In the genomic region with DNA sequence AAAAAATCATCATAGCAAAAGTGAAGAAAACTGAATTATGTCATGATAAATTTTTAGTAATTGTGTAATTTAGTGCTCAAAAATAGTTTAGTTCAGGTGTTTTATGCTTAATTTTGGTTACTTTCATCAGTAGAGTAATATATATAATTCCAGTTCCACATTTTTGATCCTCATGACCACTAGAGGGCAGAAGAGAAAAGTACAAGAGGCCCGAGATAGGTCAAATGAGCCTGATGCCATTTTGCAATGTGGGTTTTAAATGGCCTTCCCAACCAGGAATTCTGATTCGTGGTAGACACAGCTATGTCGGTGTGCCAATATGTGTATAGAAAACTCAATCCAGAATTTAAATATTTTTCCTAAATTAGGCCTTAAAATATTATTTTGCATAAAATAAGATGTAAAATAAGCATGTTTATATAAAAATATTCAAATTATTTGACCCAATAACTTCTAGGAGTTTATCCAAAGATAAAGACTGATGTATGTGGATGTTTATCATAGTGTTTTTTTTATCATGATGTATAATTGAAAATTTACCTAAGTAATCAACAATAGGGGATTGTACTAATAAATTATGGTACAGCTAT, we compare ENCODE assay signal across 7 cellular contexts.
A peak's percentile ranks its signal among the peaks of the same experiment; 100 is the strongest.
DNase-seq lines count a peak whose midpoint lies in the region; ATAC-seq and TF ChIP-seq lines count a peak whose summit lies in the region.

No MANE protein-coding gene starts in this region.

- WGBS in body of pancreas, 2 donors, result 3 to 4% methylated on average over 3 of the region's 3 CpGs

- intact Hi-C loops in body of pancreas (cut with DNase I), result no loop called here

- TF ChIP-seq CTCF in body of pancreas (IDR thresholded peaks at IDR 0.05), result peak; percentile 45 to 73 (median 64)

- no peaks in the 10 kb centered on the region for H3K9me3 ChIP-seq in body of pancreas

- H3K4me1 ChIP-seq in body of pancreas, result no peaks in the 10 kb centered on the region

- H3K27ac ChIP-seq in body of pancreas, result no peak overlapping the region

- no peaks in the 10 kb centered on the region for H3K27me3 ChIP-seq in body of pancreas

- peak; percentile 54 for DNase-seq in EL
- peak; percentile 77 for DNase-seq in NCI-H69 (lab: John Stamatoyannopoulos, UW)
- DNase-seq in body of pancreas, result peak in 1 of 4 donors; percentile 56
- peak; percentile 85 for DNase-seq in inferior parietal cortex (ENCODE audit: extremely low spot score)
- DNase-seq in superior temporal gyrus (ENCODE audit: extremely low spot score), result peak; percentile 89
- no peak for DNase-seq in mesenteric fat pad (ENCODE audit: low spot score)

- peak; percentile 62 for ATAC-seq in HG03342 (IDR thresholded peaks at IDR 0.05; ENCODE audit: unreplicated experiment)
- ATAC-seq in body of pancreas, result peak; percentile 58

- H3K36me3 ChIP-seq in body of pancreas (replicated peaks in 1 of 2; ENCODE audit: insufficient read depth in 1 of 2, low read depth in 2 of 2), result no peaks in the 10 kb centered on the region

- no peak for TF ChIP-seq POLR2A in body of pancreas (IDR thresholded peaks at IDR 0.05)

- no peak overlapping the region for H3K4me3 ChIP-seq in body of pancreas
